17 cellular contexts compared by ENCODE assay signal in genomic region chr17:43667506-43668438, GRCh38. TPM values are rescaled to one million over a fixed set of nuclear protein-coding genes. Genes with fewer than 3 reads are reported as not detected.
A peak's percentile ranks its signal among the peaks of the same experiment; 100 is the strongest.
DNase-seq lines count a peak whose midpoint lies in the region; ATAC-seq and TF ChIP-seq lines count a peak whose summit lies in the region.
"Had no signal": no experiment of that assay in that cellular context is flagged by ENCODE, and none has a peak within 500 bp of the region (broad histone marks: within the 10 kb centered on the region; RNA-seq: fewer than 3 reads in every experiment).

No MANE protein-coding gene starts in this region.

- in situ Hi-C loops in astrocyte of the spinal cord (cut with HindIII; ENCODE audit: low sequenced_read_pairs) = no loop called here

- H3K27me3 Mint-ChIP-seq in Caco-2 (ENCODE audit: insufficient read depth, unreplicated experiment) = no peaks in the 10 kb centered on the region
- H3K27me3 Mint-ChIP-seq: naive thymus-derived CD4-positive, alpha-beta T cell had no signal

- TF ChIP-seq RAD21 in liver (IDR thresholded peaks at IDR 0.05) = no peak

- no peaks in the 10 kb centered on the region for H3K36me3 ChIP-seq in Caco-2 (ENCODE audit: control insufficient read depth, insufficient read depth, low read length)
- no peaks in the 10 kb centered on the region for H3K36me3 ChIP-seq in liver (ENCODE audit: control insufficient read depth in 4 of 4, insufficient read depth in 3 of 4, low read depth in 1 of 4, low read length in 3 of 4)
- H3K36me3 ChIP-seq: sigmoid colon, SJSA1 had no signal

- CTCF ChIA-PET in Caco-2 (lab: Charles Lee) = interaction anchor here (0.6 to 1.9 kb wide), 7 partner anchors 9 to 184 kb away, joined by 3 to 16 read pairs (median 4); partner anchors contain the start of gene DHX8

- 68% methylated on average over 14 of the region's 14 CpGs for WGBS in liver

- POLR2A ChIA-PET in Caco-2 (lab: Charles Lee) = interaction anchor here (0.8 to 1.8 kb wide), 4 partner anchors 83 to 307 kb away, joined by 5 to 21 read pairs (median 5); no protein-coding TSS in a partner anchor

- H3K9ac ChIP-seq in liver (ENCODE audit: low read depth in 1 of 2, low read length in 2 of 2) = no peak overlapping the region

- H3K4me3 ChIP-seq in Caco-2 (ENCODE audit: low read depth, low read length) (no peak overlapping the region), astrocyte of the spinal cord (ENCODE audit: low read depth, low read length) (no peak overlapping the region), liver (ENCODE audit: low read depth in 1 of 3, low read length in 3 of 3) (no peak overlapping the region)
- H3K4me3 ChIP-seq: sigmoid colon, SJSA1 had no signal

- intact Hi-C loops in Caco-2 (cut with micrococcal nuclease; ENCODE audit: unreplicated experiment) (loop anchor here (1.0 to 2.0 kb wide), 2 partner anchors 41 to 88 kb away; no protein-coding TSS in a partner anchor), sciatic nerve (cut with DNase I) (no loop called here)

- TF ChIP-seq CTCF in Caco-2 (IDR thresholded peaks at IDR 0.05; ENCODE audit: insufficient read depth in 1 of 2, low read depth in 1 of 2, low read length in 1 of 2, severe bottlenecking in 1 of 2, unreplicated experiment in 1 of 2) = no peak
- no peak for TF ChIP-seq CTCF in astrocyte of the spinal cord (IDR thresholded peaks at IDR 0.05; ENCODE audit: low read depth, low read length)
- no peak for TF ChIP-seq CTCF in liver (IDR thresholded peaks at IDR 0.05; ENCODE audit: low read depth, low read length, missing input control)

- peak; percentile 92 to 95 for DNase-seq in Caco-2
- peak; percentile 34 for DNase-seq in HS-5 (ENCODE audit: low read depth)
- DNase-seq in astrocyte of the spinal cord (ENCODE audit: low read depth, low spot score) = peak; percentile 45
- no peak for DNase-seq in NOMO-1 (lab: John Stamatoyannopoulos, UW; ENCODE audit: unreplicated experiment in 2 of 2)
- no peak for DNase-seq in NCI-H774 (lab: John Stamatoyannopoulos, UW)
- DNase-seq in sciatic nerve (ENCODE audit: low spot score) = no peak
- DNase-seq: CD8-positive, alpha-beta T cell; central memory CD4-positive, alpha-beta T cell; Karpas-422; naive thymus-derived CD4-positive, alpha-beta T cell; NCI-H187 treated with DMSO at 0.1 percent for 48 hours; NCI-H82; sigmoid colon had no signal

- ATAC-seq in sciatic nerve (no peak), HG02763 (IDR thresholded peaks at IDR 0.05; ENCODE audit: unreplicated experiment) (no peak)
- ATAC-seq: CD8-positive, alpha-beta T cell; esophagus mucosa; naive thymus-derived CD4-positive, alpha-beta T cell had no signal

- no peak overlapping the region for H3K27ac ChIP-seq in liver (ENCODE audit: low read depth in 1 of 2, low read length in 2 of 2)
- H3K27ac ChIP-seq: sigmoid colon, SJSA1 had no signal

- H3K36me3 Mint-ChIP-seq in Caco-2 (ENCODE audit: insufficient read depth, unreplicated experiment) = peaks cover 37% of the 10 kb centered on the region
- H3K36me3 Mint-ChIP-seq: CD8-positive, alpha-beta T cell; naive thymus-derived CD4-positive, alpha-beta T cell had no signal

- BruUV-seq in Caco-2 (replicated peaks; lab: Mats Ljungman, UMichigan) = TSS peak; percentile 23

- no peaks in the 10 kb centered on the region for H3K9me3 ChIP-seq in Caco-2
- no peaks in the 10 kb centered on the region for H3K9me3 ChIP-seq in liver (ENCODE audit: control insufficient read depth in 4 of 4, low read length in 3 of 4)
- H3K9me3 ChIP-seq: sigmoid colon, SJSA1 had no signal

- H3K4me1 ChIP-seq in Caco-2 (peaks cover 91% of the 10 kb centered on the region), liver (ENCODE audit: control insufficient read depth in 4 of 4, insufficient read depth in 4 of 4, low read length in 3 of 4) (peaks cover 0 to 8% (median 3%) of the 10 kb centered on the region in 4 donors)

- H3K27me3 ChIP-seq in Caco-2 (replicated peaks; ENCODE audit: control insufficient read depth, insufficient read depth, low read length) (no peaks in the 10 kb centered on the region), liver (ENCODE audit: control insufficient read depth in 4 of 4, insufficient read depth in 4 of 4, low read length in 3 of 4) (no peaks in the 10 kb centered on the region)
- H3K27me3 ChIP-seq: sigmoid colon, SJSA1 had no signal

- peak overlapping the region; percentile 40 for H3K4me3 Mint-ChIP-seq in Caco-2 (ENCODE audit: unreplicated experiment)
- H3K4me3 Mint-ChIP-seq: CD8-positive, alpha-beta T cell had no signal

- no peaks in the 10 kb centered on the region for H3K9me3 Mint-ChIP-seq in Caco-2 (ENCODE audit: unreplicated experiment)
- H3K9me3 Mint-ChIP-seq: CD8-positive, alpha-beta T cell had no signal

- H3K27ac Mint-ChIP-seq in Caco-2 (ENCODE audit: unreplicated experiment) = peak overlapping the region; percentile 90
- H3K27ac Mint-ChIP-seq: CD8-positive, alpha-beta T cell had no signal

- peaks cover 43% of the 10 kb centered on the region for H3K4me1 Mint-ChIP-seq in Caco-2 (ENCODE audit: low read depth, unreplicated experiment)

TF ChIP-seq in liver, 16 proteins besides CTCF, POLR2A, EP300 and RAD21:
- TF ChIP-seq MAX (IDR thresholded peaks at IDR 0.05) (no peak), YY1 (IDR thresholded peaks at IDR 0.05) (no peak), RXRA (IDR thresholded peaks at IDR 0.05) (peak; percentile 40 to 55), HNF4A (conservative IDR thresholded peaks at IDR 0.05) (peak; percentile 21 to 56)

RNA-seq across cellular contexts. Expression of gene MEOX1, which starts 6.0 kb away (rescaled TPM):
- total RNA-seq in Caco-2 (2022) (0.72 and 1.7 TPM in 2 replicates), liver (under 1 TPM in 1 of 2 donors, not detected in 1; 0.33 TPM), sciatic nerve (19.5 TPM)
- under 1 TPM in 1 of 2 donors, not detected in 1; 0.05 TPM for polyA plus RNA-seq in liver
- total RNA-seq: SJSA1 had no signal

Comparison
In these comparisons a context has a peak if more than half of its experiments do, and no peak if none do; other contexts are left out.
1. DNase-seq: peak in Caco-2 (2 of 2), HS-5 (single experiment) and astrocyte of the spinal cord (single experiment); none in NOMO-1 (0 of 2), NCI-H774 (single experiment) and sciatic nerve (single experiment).